Comparison of ENCODE assay signal across 15 cellular contexts in genomic region chr12:105317453-105317852, GRCh38. TPM values are rescaled to one million over a fixed set of nuclear protein-coding genes. Genes with fewer than 3 reads are reported as not detected.
DNase-seq lines count a peak whose midpoint lies in the region; ATAC-seq and TF ChIP-seq lines count a peak whose summit lies in the region.
"Had no signal": no experiment of that assay in that cellular context is flagged by ENCODE, and none has a peak within 500 bp of the region (broad histone marks: within the 10 kb centered on the region; RNA-seq: fewer than 3 reads in every experiment).

No MANE protein-coding gene starts in this region.

- ATAC-seq in SK-N-SH treated with all-trans-retinoic acid at 6 μM for 48 hours = peak; percentile 76
- ATAC-seq in Right ventricle myocardium superior (ENCODE audit: poor library complexity) = no peak
- ATAC-seq: naive thymus-derived CD8-positive, alpha-beta T cell had no signal

- no peaks in the 10 kb centered on the region for H3K27me3 ChIP-seq in hepatocyte
- H3K27me3 ChIP-seq in skeletal muscle satellite cell (ENCODE audit: control insufficient read depth, insufficient read depth, low read length) = no peaks in the 10 kb centered on the region
- H3K27me3 ChIP-seq: esophagus muscularis mucosa, sigmoid colon had no signal

- intact Hi-C loops in Right ventricle myocardium superior (cut with DNase I) = no loop called here

- no peaks in the 10 kb centered on the region for H3K79me2 ChIP-seq in hepatocyte

- H3K9me3 ChIP-seq in hepatocyte (ENCODE audit: low read depth) = no peaks in the 10 kb centered on the region
- no peaks in the 10 kb centered on the region for H3K9me3 ChIP-seq in skeletal muscle satellite cell (replicated peaks; ENCODE audit: low read length)
- H3K9me3 ChIP-seq: esophagus muscularis mucosa, sigmoid colon had no signal

- no peak overlapping the region for H2AFZ ChIP-seq in hepatocyte

- H3K36me3 ChIP-seq in hepatocyte (replicated peaks; ENCODE audit: insufficient read depth, low read depth) = no peaks in the 10 kb centered on the region
- H3K36me3 ChIP-seq in skeletal muscle satellite cell (ENCODE audit: insufficient read depth, low read length) = no peaks in the 10 kb centered on the region
- H3K36me3 ChIP-seq: esophagus muscularis mucosa, sigmoid colon had no signal

- 42% methylated on average over 2 of the region's 2 CpGs for WGBS in hepatocyte (ENCODE audit: low lambda C conversion rate, missing lambda C conversion rate)

- DNase-seq in ELF-1 (ENCODE audit: low read depth, low spot score) (peak; percentile 24), hepatocyte (ENCODE audit: low spot score) (peak; percentile 24), Right ventricle myocardium superior (no peak), GM10266 (ENCODE audit: extremely low spot score) (no peak)
- no peak for DNase-seq in activated CD4-positive, alpha-beta T cell treated with anti-CD3 and anti-CD28 coated beads, Interleukin-2, amount 50 U/mL, for 48 hours
- no peak for DNase-seq in activated T-cell treated with anti-CD3 and anti-CD28 coated beads, Interleukin-2, amount 50 U/mL, for 1 hour
- DNase-seq: activated CD4-positive, alpha-beta memory T cell treated with anti-CD3 and anti-CD28 coated beads, Interleukin-2, amount 10 ng/mL, durations not matched to agents 7 days and 5 days; activated naive CD4-positive, alpha-beta T cell treated with Interleukin-2 at 50 U/mL for 16 hours; H7; naive thymus-derived CD8-positive, alpha-beta T cell; NCI-H1048; sigmoid colon had no signal

- no peaks in the 10 kb centered on the region for H4K20me1 ChIP-seq in hepatocyte (ENCODE audit: insufficient read depth, poor library complexity, severe bottlenecking)

- peak overlapping the region; percentile 55 for H3K9ac ChIP-seq in skeletal muscle satellite cell (ENCODE audit: low read depth, low read length)

- no peak for TF ChIP-seq CTCF in hepatocyte (IDR thresholded peaks at IDR 0.05; ENCODE audit: poor library complexity)
- TF ChIP-seq CTCF in GM10266 (IDR thresholded peaks at IDR 0.05; ENCODE audit: control insufficient read depth, insufficient read depth, low read depth, missing control alignments) = no peak

- H3K4me1 ChIP-seq in hepatocyte (ENCODE audit: insufficient read depth) = peaks cover 20% of the 10 kb centered on the region
- H3K4me1 ChIP-seq in skeletal muscle satellite cell (ENCODE audit: control insufficient read depth, insufficient read depth, low read length) = peaks cover 44% of the 10 kb centered on the region
- H3K4me1 ChIP-seq: esophagus muscularis mucosa, sigmoid colon had no signal

- H3K27ac ChIP-seq in hepatocyte = peak overlapping the region; percentile 94
- H3K27ac ChIP-seq: esophagus muscularis mucosa, sigmoid colon had no signal

- H3K4me2 ChIP-seq in hepatocyte (peak overlapping the region; percentile 39), skeletal muscle satellite cell (ENCODE audit: low read length) (peak overlapping the region; percentile 43)

- no peak overlapping the region for H3K4me3 ChIP-seq in hepatocyte
- no peak overlapping the region for H3K4me3 ChIP-seq in skeletal muscle satellite cell (ENCODE audit: low read length)
- H3K4me3 ChIP-seq: esophagus muscularis mucosa, sigmoid colon had no signal

- no peaks in the 10 kb centered on the region for H3K9me2 ChIP-seq in hepatocyte (replicated peaks; ENCODE audit: insufficient read depth)

TF ChIP-seq in SK-N-SH treated with all-trans-retinoic acid at 6 μM for 48 hours, 23 proteins besides CTCF, POLR2A, EP300 and RAD21:
- TF ChIP-seq, protein P1, sequence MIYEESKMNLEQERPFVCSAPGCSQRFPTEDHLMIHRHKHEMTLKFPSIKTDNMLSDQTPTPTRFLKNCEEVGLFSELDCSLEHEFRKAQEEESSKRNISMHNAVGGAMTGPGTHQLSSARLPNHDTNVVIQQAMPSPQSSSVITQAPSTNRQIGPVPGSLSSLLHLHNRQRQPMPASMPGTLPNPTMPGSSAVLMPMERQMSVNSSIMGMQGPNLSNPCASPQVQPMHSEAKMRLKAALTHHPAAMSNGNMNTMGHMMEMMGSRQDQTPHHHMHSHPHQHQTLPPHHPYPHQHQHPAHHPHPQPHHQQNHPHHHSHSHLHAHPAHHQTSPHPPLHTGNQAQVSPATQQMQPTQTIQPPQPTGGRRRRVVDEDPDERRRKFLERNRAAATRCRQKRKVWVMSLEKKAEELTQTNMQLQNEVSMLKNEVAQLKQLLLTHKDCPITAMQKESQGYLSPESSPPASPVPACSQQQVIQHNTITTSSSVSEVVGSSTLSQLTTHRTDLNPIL (CRISPR knock-in tag; IDR thresholded peaks at IDR 0.05; ENCODE audit: low read depth) = 0 out of 2 replicates have a peak, but pooled peaks have one; percentile 16
- TF ChIP-seq ISL1 (CRISPR knock-in tag; IDR thresholded peaks at IDR 0.05) = peak; percentile 57
- TF ChIP-seq ESRRG (CRISPR knock-in tag; IDR thresholded peaks at IDR 0.05) = no peak

RNA-seq across cellular contexts. Expression of gene C12orf75, which starts 13.0 kb away (rescaled TPM):
- total RNA-seq in hepatocyte (80.9 and 92.3 TPM in 2 replicates), Right ventricle myocardium superior (0.97 TPM)
- polyA plus RNA-seq in hepatocyte = 95.2 and 103 TPM in 2 replicates
- 33.0 and 61.2 TPM in 2 replicates for total RNA-seq in skeletal muscle satellite cell (2012; rRNA removed)

Comparison
In these comparisons a context has a peak if more than half of its experiments do, and no peak if none do; other contexts are left out.
1. DNase-seq: peak in ELF-1 (single experiment) and hepatocyte (single experiment); none in activated CD4-positive, alpha-beta T cell treated with anti-CD3 and anti-CD28 coated beads, Interleukin-2, amount 50 U/mL, for 48 hours (0 of 2), activated T-cell treated with anti-CD3 and anti-CD28 coated beads, Interleukin-2, amount 50 U/mL, for 1 hour (single experiment), Right ventricle myocardium superior (single experiment) and GM10266 (single experiment).
2. RNA of gene C12orf75, which starts 13.0 kb away (total RNA-seq): 80.9 to 92.3 TPM in hepatocyte; 0.97 TPM in Right ventricle myocardium superior (single experiment); every median in the first group is over 10 times any median in the second.